In the genomic region with DNA sequence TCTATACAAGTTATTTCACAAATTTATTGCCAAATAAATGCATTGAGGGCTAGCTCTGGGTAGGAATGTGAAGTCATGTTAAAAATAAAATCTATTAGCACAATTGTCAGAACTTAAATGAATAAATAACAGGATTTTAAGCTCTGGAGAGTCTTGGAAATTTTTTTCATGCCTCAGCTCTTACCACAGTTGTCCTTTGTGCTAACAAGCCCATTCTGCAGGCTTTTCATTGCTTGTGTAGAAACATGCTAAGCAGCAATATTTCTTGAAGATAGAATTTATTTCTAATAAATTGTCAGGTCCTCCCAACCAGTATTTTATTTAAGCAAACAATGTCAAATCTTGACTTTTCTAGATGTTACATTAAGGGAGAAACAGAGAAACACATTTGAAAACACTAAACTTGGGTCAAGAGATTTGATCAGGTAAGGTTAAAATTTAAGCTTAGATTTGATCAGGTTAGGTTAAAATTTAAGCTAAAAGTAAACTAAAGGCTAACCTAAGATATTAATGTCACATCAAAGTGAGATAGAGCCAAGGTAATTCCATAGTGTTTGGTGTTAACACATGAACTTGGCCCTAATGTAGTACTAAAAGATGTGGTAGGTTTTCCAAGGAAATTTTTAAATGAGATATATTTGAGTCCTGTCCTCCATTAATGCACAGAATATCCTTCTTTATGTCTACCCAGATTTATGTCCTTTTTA, we compare ENCODE assay signal across 2 cellular contexts.
TF ChIP-seq lines count a peak whose summit lies in the region.

No MANE protein-coding gene starts in this region.

TF ChIP-seq in liver, 16 proteins besides CTCF, POLR2A, EP300 and RAD21 (continued from another document):
- TF ChIP-seq, protein P1, sequence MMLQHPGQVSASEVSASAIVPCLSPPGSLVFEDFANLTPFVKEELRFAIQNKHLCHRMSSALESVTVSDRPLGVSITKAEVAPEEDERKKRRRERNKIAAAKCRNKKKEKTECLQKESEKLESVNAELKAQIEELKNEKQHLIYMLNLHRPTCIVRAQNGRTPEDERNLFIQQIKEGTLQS (IDR thresholded peaks at IDR 0.05): no peak
- TF ChIP-seq NR2F2 (IDR thresholded peaks at IDR 0.05) (no peak), JUND (IDR thresholded peaks at IDR 0.05) (peak in 1 of 2 donors; percentile 10), RXRA (IDR thresholded peaks at IDR 0.05) (peak in 1 of 2 donors; percentile 18), HNF4G (IDR thresholded peaks at IDR 0.05) (no peak), SP1 (IDR thresholded peaks at IDR 0.05) (no peak), YY1 (IDR thresholded peaks at IDR 0.05) (no peak), GABPA (IDR thresholded peaks at IDR 0.05 in 1 of 2, conservative IDR thresholded peaks at IDR 0.05 in 1 of 2) (no peak), EGR1 (IDR thresholded peaks at IDR 0.05; ENCODE audit: low read depth in 2 of 2) (no peak), FOXA2 (IDR thresholded peaks at IDR 0.05) (no peak)
- TF ChIP-seq, protein P2, sequence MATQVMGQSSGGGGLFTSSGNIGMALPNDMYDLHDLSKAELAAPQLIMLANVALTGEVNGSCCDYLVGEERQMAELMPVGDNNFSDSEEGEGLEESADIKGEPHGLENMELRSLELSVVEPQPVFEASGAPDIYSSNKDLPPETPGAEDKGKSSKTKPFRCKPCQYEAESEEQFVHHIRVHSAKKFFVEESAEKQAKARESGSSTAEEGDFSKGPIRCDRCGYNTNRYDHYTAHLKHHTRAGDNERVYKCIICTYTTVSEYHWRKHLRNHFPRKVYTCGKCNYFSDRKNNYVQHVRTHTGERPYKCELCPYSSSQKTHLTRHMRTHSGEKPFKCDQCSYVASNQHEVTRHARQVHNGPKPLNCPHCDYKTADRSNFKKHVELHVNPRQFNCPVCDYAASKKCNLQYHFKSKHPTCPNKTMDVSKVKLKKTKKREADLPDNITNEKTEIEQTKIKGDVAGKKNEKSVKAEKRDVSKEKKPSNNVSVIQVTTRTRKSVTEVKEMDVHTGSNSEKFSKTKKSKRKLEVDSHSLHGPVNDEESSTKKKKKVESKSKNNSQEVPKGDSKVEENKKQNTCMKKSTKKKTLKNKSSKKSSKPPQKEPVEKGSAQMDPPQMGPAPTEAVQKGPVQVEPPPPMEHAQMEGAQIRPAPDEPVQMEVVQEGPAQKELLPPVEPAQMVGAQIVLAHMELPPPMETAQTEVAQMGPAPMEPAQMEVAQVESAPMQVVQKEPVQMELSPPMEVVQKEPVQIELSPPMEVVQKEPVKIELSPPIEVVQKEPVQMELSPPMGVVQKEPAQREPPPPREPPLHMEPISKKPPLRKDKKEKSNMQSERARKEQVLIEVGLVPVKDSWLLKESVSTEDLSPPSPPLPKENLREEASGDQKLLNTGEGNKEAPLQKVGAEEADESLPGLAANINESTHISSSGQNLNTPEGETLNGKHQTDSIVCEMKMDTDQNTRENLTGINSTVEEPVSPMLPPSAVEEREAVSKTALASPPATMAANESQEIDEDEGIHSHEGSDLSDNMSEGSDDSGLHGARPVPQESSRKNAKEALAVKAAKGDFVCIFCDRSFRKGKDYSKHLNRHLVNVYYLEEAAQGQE (IDR thresholded peaks at IDR 0.05): no peak
- TF ChIP-seq, protein P3, sequence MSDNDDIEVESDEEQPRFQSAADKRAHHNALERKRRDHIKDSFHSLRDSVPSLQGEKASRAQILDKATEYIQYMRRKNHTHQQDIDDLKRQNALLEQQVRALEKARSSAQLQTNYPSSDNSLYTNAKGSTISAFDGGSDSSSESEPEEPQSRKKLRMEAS (IDR thresholded peaks at IDR 0.05): no peak
- TF ChIP-seq, protein P4, sequence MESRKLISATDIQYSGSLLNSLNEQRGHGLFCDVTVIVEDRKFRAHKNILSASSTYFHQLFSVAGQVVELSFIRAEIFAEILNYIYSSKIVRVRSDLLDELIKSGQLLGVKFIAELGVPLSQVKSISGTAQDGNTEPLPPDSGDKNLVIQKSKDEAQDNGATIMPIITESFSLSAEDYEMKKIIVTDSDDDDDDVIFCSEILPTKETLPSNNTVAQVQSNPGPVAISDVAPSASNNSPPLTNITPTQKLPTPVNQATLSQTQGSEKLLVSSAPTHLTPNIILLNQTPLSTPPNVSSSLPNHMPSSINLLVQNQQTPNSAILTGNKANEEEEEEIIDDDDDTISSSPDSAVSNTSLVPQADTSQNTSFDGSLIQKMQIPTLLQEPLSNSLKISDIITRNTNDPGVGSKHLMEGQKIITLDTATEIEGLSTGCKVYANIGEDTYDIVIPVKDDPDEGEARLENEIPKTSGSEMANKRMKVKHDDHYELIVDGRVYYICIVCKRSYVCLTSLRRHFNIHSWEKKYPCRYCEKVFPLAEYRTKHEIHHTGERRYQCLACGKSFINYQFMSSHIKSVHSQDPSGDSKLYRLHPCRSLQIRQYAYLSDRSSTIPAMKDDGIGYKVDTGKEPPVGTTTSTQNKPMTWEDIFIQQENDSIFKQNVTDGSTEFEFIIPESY (IDR thresholded peaks at IDR 0.05): no peak
TF ChIP-seq in liver: peak in this region for 3.

TF ChIP-seq in HepG2, 621 proteins besides CTCF, POLR2A, EP300 and RAD21:
- TF ChIP-seq, protein P5, sequence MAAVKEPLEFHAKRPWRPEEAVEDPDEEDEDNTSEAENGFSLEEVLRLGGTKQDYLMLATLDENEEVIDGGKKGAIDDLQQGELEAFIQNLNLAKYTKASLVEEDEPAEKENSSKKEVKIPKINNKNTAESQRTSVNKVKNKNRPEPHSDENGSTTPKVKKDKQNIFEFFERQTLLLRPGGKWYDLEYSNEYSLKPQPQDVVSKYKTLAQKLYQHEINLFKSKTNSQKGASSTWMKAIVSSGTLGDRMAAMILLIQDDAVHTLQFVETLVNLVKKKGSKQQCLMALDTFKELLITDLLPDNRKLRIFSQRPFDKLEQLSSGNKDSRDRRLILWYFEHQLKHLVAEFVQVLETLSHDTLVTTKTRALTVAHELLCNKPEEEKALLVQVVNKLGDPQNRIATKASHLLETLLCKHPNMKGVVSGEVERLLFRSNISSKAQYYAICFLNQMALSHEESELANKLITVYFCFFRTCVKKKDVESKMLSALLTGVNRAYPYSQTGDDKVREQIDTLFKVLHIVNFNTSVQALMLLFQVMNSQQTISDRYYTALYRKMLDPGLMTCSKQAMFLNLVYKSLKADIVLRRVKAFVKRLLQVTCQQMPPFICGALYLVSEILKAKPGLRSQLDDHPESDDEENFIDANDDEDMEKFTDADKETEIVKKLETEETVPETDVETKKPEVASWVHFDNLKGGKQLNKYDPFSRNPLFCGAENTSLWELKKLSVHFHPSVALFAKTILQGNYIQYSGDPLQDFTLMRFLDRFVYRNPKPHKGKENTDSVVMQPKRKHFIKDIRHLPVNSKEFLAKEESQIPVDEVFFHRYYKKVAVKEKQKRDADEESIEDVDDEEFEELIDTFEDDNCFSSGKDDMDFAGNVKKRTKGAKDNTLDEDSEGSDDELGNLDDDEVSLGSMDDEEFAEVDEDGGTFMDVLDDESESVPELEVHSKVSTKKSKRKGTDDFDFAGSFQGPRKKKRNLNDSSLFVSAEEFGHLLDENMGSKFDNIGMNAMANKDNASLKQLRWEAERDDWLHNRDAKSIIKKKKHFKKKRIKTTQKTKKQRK (IDR thresholded peaks at IDR 0.05; ENCODE audit: low read length): no peak
- TF ChIP-seq ZFP90 (CRISPR knock-in tag; IDR thresholded peaks at IDR 0.05; ENCODE audit: borderline replicate concordance): no peak
- TF ChIP-seq TBP (CRISPR knock-in tag; IDR thresholded peaks at IDR 0.05): no peak
